1 cellular context compared by ENCODE assay signal in genomic region chr1:161019767-161020572, GRCh38.
A peak's percentile ranks its signal among the peaks of the same experiment; 100 is the strongest.
TF ChIP-seq lines count a peak whose summit lies in the region.

No MANE protein-coding gene starts in this region.

TF ChIP-seq in K562, 482 proteins besides CTCF, POLR2A, EP300 and RAD21 (continues in another document):
- TF ChIP-seq EP400 (IDR thresholded peaks at IDR 0.05) (peak; percentile 4), ZNF766 (CRISPR knock-in tag; conservative IDR thresholded peaks at IDR 0.05) (peak; percentile 82), PKNOX1 (IDR thresholded peaks at IDR 0.05) (peak; percentile 70), ZNF24 (IDR thresholded peaks at IDR 0.05) (no peak), NCOA2 (IDR thresholded peaks at IDR 0.05; ENCODE audit: partially characterized antibody in 2 of 2) (no peak), ZBTB2 (IDR thresholded peaks at IDR 0.05) (0 out of 2 replicates have a peak, but pooled peaks have one; percentile 22), MTA1 (IDR thresholded peaks at IDR 0.05; ENCODE audit: borderline replicate concordance) (0 out of 2 replicates have a peak, but pooled peaks have one; percentile 55), RERE (CRISPR knock-in tag; IDR thresholded peaks at IDR 0.05; ENCODE audit: borderline replicate concordance) (no peak), NCOA1 (IDR thresholded peaks at IDR 0.05; ENCODE audit: low read depth) (no peak), RCOR1 (IDR thresholded peaks at IDR 0.05; ENCODE audit: borderline replicate concordance in 1 of 2, low read depth in 2 of 2, low read length in 2 of 2) (peak in 1 of 2 experiments; percentile 58; a peak in 1 of 4 replicates), ZFP91 (CRISPR knock-in tag; IDR thresholded peaks at IDR 0.05) (0 out of 2 replicates have a peak, but pooled peaks have one; percentile 30), KDM5B (IDR thresholded peaks at IDR 0.05; ENCODE audit: insufficient replicate concordance, low read depth, low read length) (peak; percentile 21), CTBP1 (IDR thresholded peaks at IDR 0.05; ENCODE audit: borderline replicate concordance) (peak; percentile 4; the same call in 1 of the 2 replicates), ZNF347 (CRISPR knock-in tag; IDR thresholded peaks at IDR 0.05; ENCODE audit: low read depth) (no peak), LEF1 (IDR thresholded peaks at IDR 0.05) (no peak; the same call in 1 of the 2 replicates), ZNF12 (CRISPR knock-in tag; IDR thresholded peaks at IDR 0.05) (0 out of 2 replicates have a peak, but pooled peaks have one; percentile 16), PHTF2 (CRISPR knock-in tag; IDR thresholded peaks at IDR 0.05) (no peak), ZNF143 (CRISPR knock-in tag; IDR thresholded peaks at IDR 0.05) (no peak), E2F8 (IDR thresholded peaks at IDR 0.05; ENCODE audit: low read depth, partially characterized antibody) (no peak), ZBTB40 (IDR thresholded peaks at IDR 0.05) (0 out of 2 replicates have a peak, but pooled peaks have one; percentile 23), ZBTB40 (CRISPR knock-in tag; IDR thresholded peaks at IDR 0.05) (no peak), BRD4 (IDR thresholded peaks at IDR 0.05) (0 out of 2 replicates have a peak, but pooled peaks have one; percentile 64), SPI1 (IDR thresholded peaks at IDR 0.05; ENCODE audit: borderline replicate concordance, low read depth, low read length) (0 out of 2 replicates have a peak, but pooled peaks have one; percentile 8), NR2C1 (IDR thresholded peaks at IDR 0.05) (0 out of 2 replicates have a peak, but pooled peaks have one; percentile 16), NR2C1 (tag; IDR thresholded peaks at IDR 0.05) (no peak), FOSL1 (tag; conservative IDR thresholded peaks at IDR 0.05) (peak; percentile 18; the same call in 1 of the 2 replicates), ARID1B (IDR thresholded peaks at IDR 0.05) (peak; percentile 65), HCFC1 (IDR thresholded peaks at IDR 0.05; ENCODE audit: low read depth, low read length) (no peak), BDP1 (IDR thresholded peaks at IDR 0.05; ENCODE audit: insufficient read depth, insufficient read length) (no peak), ZNF239 (CRISPR knock-in tag; IDR thresholded peaks at IDR 0.05) (no peak), CBFA2T2 (conservative IDR thresholded peaks at IDR 0.05) (0 out of 2 replicates have a peak, but pooled peaks have one; percentile 17), BRCA1 (IDR thresholded peaks at IDR 0.05) (no peak), BRCA1 (CRISPR knock-in tag; IDR thresholded peaks at IDR 0.05) (no peak), TEAD4 (IDR thresholded peaks at IDR 0.05; ENCODE audit: low read length) (peak; percentile 64), TEAD4 (CRISPR knock-in tag; IDR thresholded peaks at IDR 0.05; ENCODE audit: borderline replicate concordance) (no peak), RBM14 (IDR thresholded peaks at IDR 0.05; ENCODE audit: borderline replicate concordance, insufficient read depth, low read depth, low read length) (no peak), USF1 (CRISPR knock-in tag; IDR thresholded peaks at IDR 0.05) (no peak), HDGF (IDR thresholded peaks at IDR 0.05) (peak; percentile 69; the same call in 1 of the 2 replicates), CCNT2 (IDR thresholded peaks at IDR 0.05; ENCODE audit: borderline replicate concordance, extremely low read depth, insufficient read length, low read depth, low read length) (peak; percentile 51), CBFA2T3 (IDR thresholded peaks at IDR 0.05) (peak; percentile 65)
